7 cellular contexts compared by ENCODE assay signal in genomic region chr14:34628681-34629135, GRCh38.
DNase-seq lines count a peak whose midpoint lies in the region; ATAC-seq and TF ChIP-seq lines count a peak whose summit lies in the region.

No MANE protein-coding gene starts in this region.

- H3K4me1 ChIP-seq in HEK293 (ENCODE audit: control insufficient read depth, insufficient read depth, low read length), result no peaks in the 10 kb centered on the region
- H3K4me1 ChIP-seq in muscle layer of duodenum (ENCODE audit: control insufficient read depth in 1 of 2, insufficient read depth in 2 of 2, low read length in 2 of 2), result peaks cover 5 to 23% of the 10 kb centered on the region in 2 donors

- peak overlapping the region; percentile 81 for H3K4me3 Mint-ChIP-seq in dendritic cell treated with granulocyte-macrophage colony-stimulating factor and Interleukin-4, amounts not matched to agents 40 ng/mL and 50 ng/mL, for 4 days

- peaks cover 36% of the 10 kb centered on the region for H3K4me1 Mint-ChIP-seq in dendritic cell treated with granulocyte-macrophage colony-stimulating factor and Interleukin-4, amounts not matched to agents 40 ng/mL and 50 ng/mL, for 4 days (ENCODE audit: low read depth)

- H3K36me3 ChIP-seq in HEK293 (ENCODE audit: control insufficient read depth in 2 of 2, insufficient read depth in 1 of 2, low read length in 2 of 2) (peaks cover 12 to 17% of the 10 kb centered on the region in 2 experiments), muscle layer of duodenum (ENCODE audit: control insufficient read depth in 1 of 2, insufficient read depth in 2 of 2, low read length in 2 of 2) (no peaks in the 10 kb centered on the region)

- H3K4me3 ChIP-seq in HEK293 (ENCODE audit: low read depth, low read length) (peak overlapping the region; percentile 91), muscle layer of duodenum (ENCODE audit: low read depth in 1 of 2, low read length in 2 of 2) (peak overlapping the region; percentile 88 to 94)

- peak overlapping the region; percentile 84 for H3K27ac Mint-ChIP-seq in dendritic cell treated with granulocyte-macrophage colony-stimulating factor and Interleukin-4, amounts not matched to agents 40 ng/mL and 50 ng/mL, for 4 days

- TF ChIP-seq CTCF in HEK293 (tag by site-specific recombination; IDR thresholded peaks at IDR 0.05), result no peak

- DNase-seq in T-helper 1 cell (peak in 3 of 5 donors; percentile 8 to 35 (median 12)), NCI-H446 treated with DMSO at 0.1 percent for 48 hours (lab: John Stamatoyannopoulos, UW) (no peak), C1 segment of cervical spinal cord (lab: John Stamatoyannopoulos, UW) (no peak)

- H3K27me3 ChIP-seq in muscle layer of duodenum (ENCODE audit: low read depth, low read length), result no peaks in the 10 kb centered on the region

- H3K36me3 Mint-ChIP-seq in dendritic cell treated with granulocyte-macrophage colony-stimulating factor and Interleukin-4, amounts not matched to agents 40 ng/mL and 50 ng/mL, for 4 days (ENCODE audit: low read depth), result peaks cover 47% of the 10 kb centered on the region

- POLR2A ChIA-PET in HEK293 (lab: Yijun Ruan, JAX), result no interaction called here

- H3K27ac ChIP-seq in HEK293 (ENCODE audit: extremely low read depth, low read depth, low read length) (peak overlapping the region; percentile 91; the same call in 1 of the 2 replicates), muscle layer of duodenum (ENCODE audit: low read length) (peak overlapping the region; percentile 92)

- no peaks in the 10 kb centered on the region for H3K9me3 ChIP-seq in HEK293 (ENCODE audit: control insufficient read depth, insufficient read depth, low read depth, low read length)
- no peaks in the 10 kb centered on the region for H3K9me3 ChIP-seq in muscle layer of duodenum (ENCODE audit: control insufficient read depth in 1 of 2, low read length in 2 of 2)

- CTCF ChIA-PET in HEK293 (lab: Yijun Ruan, JAX), result no interaction called here

- intact Hi-C loops in dendritic cell treated with granulocyte-macrophage colony-stimulating factor and Interleukin-4, amounts not matched to agents 40 ng/mL and 50 ng/mL, for 4 days (cut with micrococcal nuclease), result loop anchor here (5.0 kb wide), 1 partner anchor 84 kb away; the partner anchor contains the start of gene CFL2

- ATAC-seq in GM19324 (IDR thresholded peaks at IDR 0.05; ENCODE audit: low FRiP score, unreplicated experiment), result no peak

- no peaks in the 10 kb centered on the region for H3K27me3 Mint-ChIP-seq in dendritic cell treated with granulocyte-macrophage colony-stimulating factor and Interleukin-4, amounts not matched to agents 40 ng/mL and 50 ng/mL, for 4 days

- no peaks in the 10 kb centered on the region for H3K9me3 Mint-ChIP-seq in dendritic cell treated with granulocyte-macrophage colony-stimulating factor and Interleukin-4, amounts not matched to agents 40 ng/mL and 50 ng/mL, for 4 days

TF ChIP-seq in HEK293, 187 proteins besides CTCF, POLR2A, EP300 and RAD21 (continues in another document):
- TF ChIP-seq ZBTB20 (tag by site-specific recombination; IDR thresholded peaks at IDR 0.05), result peak; percentile 20
- TF ChIP-seq ZNF398 (tag by site-specific recombination; IDR thresholded peaks at IDR 0.05), result peak; percentile 63
- peak; percentile 17; the same call in 1 of the 2 replicates for TF ChIP-seq PATZ1 (tag by site-specific recombination; IDR thresholded peaks at IDR 0.05)
- no peak for TF ChIP-seq ZNF324 (tag by site-specific recombination; IDR thresholded peaks at IDR 0.05)
- peak; percentile 18 for TF ChIP-seq SP2 (tag by site-specific recombination; IDR thresholded peaks at IDR 0.05)
- TF ChIP-seq ZXDB (tag by site-specific recombination; IDR thresholded peaks at IDR 0.05), result no peak
- TF ChIP-seq ZSCAN4 (tag by site-specific recombination; IDR thresholded peaks at IDR 0.05), result no peak
- no peak for TF ChIP-seq ZNF10 (tag by site-specific recombination; IDR thresholded peaks at IDR 0.05)
- peak; percentile 49; the same call in 1 of the 2 replicates for TF ChIP-seq EGR2 (tag by site-specific recombination; IDR thresholded peaks at IDR 0.05; ENCODE audit: low read depth)
- no peak for TF ChIP-seq ZNF26 (tag by site-specific recombination; IDR thresholded peaks at IDR 0.05)
- peak; percentile 75; the same call in 1 of the 2 replicates for TF ChIP-seq ZSCAN30 (tag by site-specific recombination; IDR thresholded peaks at IDR 0.05)
- no peak for TF ChIP-seq ZNF677 (tag by site-specific recombination; IDR thresholded peaks at IDR 0.05)
- TF ChIP-seq PRDM4 (tag by site-specific recombination; IDR thresholded peaks at IDR 0.05), result no peak
- TF ChIP-seq FEZF1 (tag by site-specific recombination; IDR thresholded peaks at IDR 0.05), result peak; percentile 56; the same call in 1 of the 2 replicates
- TF ChIP-seq ZNF670 (tag by site-specific recombination; IDR thresholded peaks at IDR 0.05; ENCODE audit: low read depth), result no peak

Comparison
In these comparisons a context has a peak if more than half of its experiments do, and no peak if none do; other contexts are left out.
1. DNase-seq: peak in T-helper 1 cell (3 of 5); none in NCI-H446 treated with DMSO at 0.1 percent for 48 hours (single experiment) and C1 segment of cervical spinal cord (0 of 14).